29 cellular contexts compared by ENCODE assay signal in the genomic region with DNA sequence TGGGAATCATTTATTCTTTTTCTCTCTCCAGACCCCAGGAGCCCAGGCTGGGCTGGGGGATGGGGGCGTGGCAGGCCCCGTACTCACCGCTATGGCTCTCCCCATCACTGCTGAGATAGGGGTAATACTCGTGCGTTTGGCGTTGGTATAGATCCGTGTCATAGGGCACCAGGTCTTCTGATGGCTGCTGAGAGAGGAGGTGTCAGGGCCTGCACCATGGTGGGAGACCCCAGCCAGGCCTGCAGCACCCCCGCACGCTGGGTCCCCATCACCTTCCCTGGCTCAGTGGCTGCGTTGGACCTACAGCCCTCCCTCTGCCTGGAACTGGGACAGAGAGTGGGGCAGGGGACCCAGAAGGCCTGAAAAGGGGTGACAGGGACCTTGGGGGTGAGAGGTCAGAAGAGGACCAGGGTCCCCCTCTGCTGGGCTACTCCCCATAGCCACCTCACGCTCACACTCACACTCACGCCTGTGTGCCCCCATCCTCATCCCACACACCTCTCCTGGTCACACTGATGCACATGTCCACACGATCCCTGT. TPM values are rescaled to one million over a fixed set of nuclear protein-coding genes. Genes with fewer than 3 reads are reported as not detected.
DNase-seq lines count a peak whose midpoint lies in the region; TF ChIP-seq lines count a peak whose summit lies in the region.
"Had no signal": no experiment of that assay in that cellular context is flagged by ENCODE, and none has a peak within 500 bp of the region (broad histone marks: within the 10 kb centered on the region; RNA-seq: fewer than 3 reads in every experiment).

No MANE protein-coding gene starts in this region.

- peak overlapping the region; percentile 97 for H3K4me3 ChIP-seq in DOHH2 (ENCODE audit: low read length)
- no peak overlapping the region for H3K4me3 ChIP-seq in SU-DHL-6 (ENCODE audit: insufficient read depth, low read length, poor library complexity, severe bottlenecking)
- no peak overlapping the region for H3K4me3 ChIP-seq in mesenchymal stem cell (ENCODE audit: insufficient read depth in 1 of 2, low read depth in 1 of 2, low read length in 2 of 2)
- peak overlapping the region in 4 of 5 donors; percentile 52 to 63 (median 54) for H3K4me3 ChIP-seq in subcutaneous abdominal adipose tissue (ENCODE audit: low read depth in 1 of 5, low read length in 5 of 5)
- H3K4me3 ChIP-seq in uterus = no peak overlapping the region
- H3K4me3 ChIP-seq in effector memory CD4-positive, alpha-beta T cell (ENCODE audit: insufficient read depth, low read depth, low read length, poor library complexity, severe bottlenecking) = no peak overlapping the region
- H3K4me3 ChIP-seq: PC-9 had no signal

- H3K4me1 ChIP-seq in DOHH2 (ENCODE audit: control insufficient read depth, low read length) (peaks cover 46% of the 10 kb centered on the region), mesenchymal stem cell (ENCODE audit: control insufficient read depth, insufficient read depth, low read depth, low read length) (peaks cover 23% of the 10 kb centered on the region), subcutaneous abdominal adipose tissue (ENCODE audit: control insufficient read depth in 5 of 5, insufficient read depth in 5 of 5, low read length in 5 of 5) (peaks cover 0 to 30% (median 6%) of the 10 kb centered on the region in 5 donors), uterus (no peaks in the 10 kb centered on the region)
- H3K4me1 ChIP-seq in effector memory CD4-positive, alpha-beta T cell (ENCODE audit: control insufficient read depth, insufficient read depth, low read length, poor library complexity, severe bottlenecking) = no peaks in the 10 kb centered on the region

- no peaks in the 10 kb centered on the region for H3K9me3 ChIP-seq in DOHH2 (ENCODE audit: control insufficient read depth, insufficient read depth, low read length)
- H3K9me3 ChIP-seq in SU-DHL-6 (ENCODE audit: insufficient read depth, low read length) = no peaks in the 10 kb centered on the region
- no peaks in the 10 kb centered on the region for H3K9me3 ChIP-seq in mesenchymal stem cell (ENCODE audit: control insufficient read depth, low read length)
- H3K9me3 ChIP-seq in subcutaneous abdominal adipose tissue (ENCODE audit: control insufficient read depth in 5 of 5, low read length in 5 of 5) = no peaks in the 10 kb centered on the region
- no peaks in the 10 kb centered on the region for H3K9me3 ChIP-seq in uterus
- no peaks in the 10 kb centered on the region for H3K9me3 ChIP-seq in effector memory CD4-positive, alpha-beta T cell (ENCODE audit: control insufficient read depth, low read length)

- DNase-seq in mesenchymal stem cell = no peak
- DNase-seq in uterus = no peak
- DNase-seq in effector CD4-positive, alpha-beta T cell = no peak
- DNase-seq in effector memory CD4-positive, alpha-beta T cell = no peak
- DNase-seq in T-helper 2 cell = no peak
- DNase-seq: activated CD4-positive, alpha-beta T cell treated with anti-CD3 and anti-CD28 coated beads for 48 hours; activated naive CD4-positive, alpha-beta T cell treated with anti-CD3 and anti-CD28 coated beads, Interleukin-2, amount 10 ng/mL, durations not matched to agents 7 days and 5 days; activated T-cell treated with anti-CD3 and anti-CD28 coated beads, Interleukin-2, amount 50 U/mL, for 72 hours; anterior cingulate cortex; CD8-positive, alpha-beta T cell; dorsolateral prefrontal cortex; GDM1; hippocampal formation; NCI-H1092; NCI-H1930; NCI-H226; NCI-H774; SIG-M5; stimulated activated CD8-positive, alpha-beta memory T cell treated with anti-CD3 and anti-CD28 coated beads, Interleukin-4, amount 100 ng/mL, for 48 hours; T-cell had no signal

- no peak overlapping the region for H2BK120ac ChIP-seq in mesenchymal stem cell (ENCODE audit: low read depth, low read length)

- peak overlapping the region; percentile 55 for H4K91ac ChIP-seq in mesenchymal stem cell (ENCODE audit: low read length)

- H3K9ac ChIP-seq in SU-DHL-6 (ENCODE audit: low read length) (peak overlapping the region; percentile 97; the same call in 1 of the 2 replicates), mesenchymal stem cell (ENCODE audit: low read length) (no peak overlapping the region), subcutaneous abdominal adipose tissue (ENCODE audit: low read length in 5 of 5) (peak overlapping the region in 1 of 5 donors; percentile 47)

- H4K20me1 ChIP-seq in DOHH2 (ENCODE audit: control insufficient read depth, insufficient read depth, low read depth, low read length) (no peaks in the 10 kb centered on the region), SU-DHL-6 (ENCODE audit: low read depth, low read length) (no peaks in the 10 kb centered on the region)

- H3F3A ChIP-seq in DOHH2 (ENCODE audit: control insufficient read depth, insufficient read depth) (no peaks in the 10 kb centered on the region), SU-DHL-6 (ENCODE audit: insufficient read depth) (no peaks in the 10 kb centered on the region)

- no peak overlapping the region for H2AK5ac ChIP-seq in mesenchymal stem cell (ENCODE audit: low read length, severe bottlenecking)

- no peak for TF ChIP-seq CTCF in DOHH2 (IDR thresholded peaks at IDR 0.05; ENCODE audit: low read depth, low read length, poor library complexity, severe bottlenecking)
- TF ChIP-seq CTCF in SU-DHL-6 (IDR thresholded peaks at IDR 0.05; ENCODE audit: insufficient read depth, low read length, poor library complexity, severe bottlenecking) = no peak
- TF ChIP-seq CTCF in uterus (IDR thresholded peaks at IDR 0.05) = no peak

- no peak overlapping the region for H2BK5ac ChIP-seq in mesenchymal stem cell (ENCODE audit: low read depth, low read length, poor library complexity, severe bottlenecking)

- H3K9me2 ChIP-seq in DOHH2 (replicated peaks; ENCODE audit: control insufficient read depth, low read length) (no peaks in the 10 kb centered on the region), SU-DHL-6 (replicated peaks; ENCODE audit: insufficient read depth, low read length) (no peaks in the 10 kb centered on the region)

- intact Hi-C loops in uterus (cut with DNase I; ENCODE audit: low total_unique reads) = loop anchor here (10.0 kb wide), 1 partner anchor 469 kb away; a partner anchor contains a TSS

- no peak overlapping the region for H2BK15ac ChIP-seq in mesenchymal stem cell (ENCODE audit: low read depth, poor library complexity, severe bottlenecking)

- H3K79me2 ChIP-seq in DOHH2 (ENCODE audit: control insufficient read depth, low read length) (peaks cover 65% of the 10 kb centered on the region), SU-DHL-6 (ENCODE audit: insufficient read depth, low read length) (peaks cover 40% of the 10 kb centered on the region)

- H2BK12ac ChIP-seq in mesenchymal stem cell (ENCODE audit: low read length in 2 of 2) = no peak overlapping the region

- H2AFZ ChIP-seq in SU-DHL-6 (ENCODE audit: low read depth, low read length, severe bottlenecking) (no peak overlapping the region), mesenchymal stem cell (ENCODE audit: low read depth, low read length) (no peak overlapping the region)
- H2AFZ ChIP-seq: PC-9 had no signal

- peaks cover 64% of the 10 kb centered on the region for H3K36me3 ChIP-seq in DOHH2 (ENCODE audit: control insufficient read depth, low read length)
- no peaks in the 10 kb centered on the region for H3K36me3 ChIP-seq in SU-DHL-6 (ENCODE audit: low read length)
- H3K36me3 ChIP-seq in mesenchymal stem cell (ENCODE audit: control insufficient read depth in 1 of 2, insufficient read depth in 2 of 2, low read depth in 1 of 2, low read length in 2 of 2) = no peaks in the 10 kb centered on the region
- H3K36me3 ChIP-seq in subcutaneous abdominal adipose tissue (ENCODE audit: control insufficient read depth in 5 of 5, insufficient read depth in 5 of 5, low read length in 5 of 5) = no peaks in the 10 kb centered on the region
- H3K36me3 ChIP-seq in uterus = no peaks in the 10 kb centered on the region
- no peaks in the 10 kb centered on the region for H3K36me3 ChIP-seq in effector memory CD4-positive, alpha-beta T cell (ENCODE audit: control insufficient read depth, insufficient read depth, low read length)

- WGBS in mesenchymal stem cell = 86% methylated on average over 13 of the region's 13 CpGs

- H3K79me1 ChIP-seq in mesenchymal stem cell (replicated peaks; ENCODE audit: low read length, poor library complexity, severe bottlenecking) = no peaks in the 10 kb centered on the region

- H3K27me3 ChIP-seq in DOHH2 (ENCODE audit: control insufficient read depth, low read length) (no peaks in the 10 kb centered on the region), SU-DHL-6 (ENCODE audit: low read length) (no peaks in the 10 kb centered on the region), mesenchymal stem cell (ENCODE audit: control insufficient read depth in 1 of 2, insufficient read depth in 1 of 2, low read length in 2 of 2) (peaks cover 0 to 7% of the 10 kb centered on the region in 2 experiments), subcutaneous abdominal adipose tissue (ENCODE audit: control insufficient read depth in 5 of 5, insufficient read depth in 4 of 5, low read length in 5 of 5) (no peaks in the 10 kb centered on the region), uterus (no peaks in the 10 kb centered on the region)
- no peaks in the 10 kb centered on the region for H3K27me3 ChIP-seq in effector memory CD4-positive, alpha-beta T cell (replicated peaks; ENCODE audit: control insufficient read depth, insufficient read depth, low read length, poor library complexity, severe bottlenecking)
- H3K27me3 ChIP-seq: dorsolateral prefrontal cortex had no signal

- H3K4ac ChIP-seq in mesenchymal stem cell (ENCODE audit: low read depth in 1 of 2, low read length in 2 of 2) = no peak overlapping the region

- no peak overlapping the region for H4K8ac ChIP-seq in mesenchymal stem cell (ENCODE audit: low read length)

- H3K18ac ChIP-seq in mesenchymal stem cell (ENCODE audit: low read depth in 1 of 2, low read length in 2 of 2) = no peak overlapping the region

- no peak overlapping the region for H3K27ac ChIP-seq in DOHH2 (ENCODE audit: low read depth, low read length)
- H3K27ac ChIP-seq in SU-DHL-6 (ENCODE audit: low read depth, low read length) = peak overlapping the region; percentile 90
- H3K27ac ChIP-seq in mesenchymal stem cell (ENCODE audit: low read length, poor library complexity, severe bottlenecking) = no peak overlapping the region
- H3K27ac ChIP-seq in subcutaneous abdominal adipose tissue (ENCODE audit: low read depth, low read length) = no peak overlapping the region
- H3K27ac ChIP-seq in uterus = no peak overlapping the region
- H3K27ac ChIP-seq in effector memory CD4-positive, alpha-beta T cell (ENCODE audit: insufficient read depth, low read length, poor library complexity, severe bottlenecking) = no peak overlapping the region
- H3K27ac ChIP-seq: epithelial cell of prostate, PC-9 had no signal

- no peak overlapping the region for H3K23ac ChIP-seq in mesenchymal stem cell (ENCODE audit: low read length in 2 of 2)

- H3K14ac ChIP-seq in mesenchymal stem cell (ENCODE audit: low read length in 2 of 2) = no peak overlapping the region

- TF ChIP-seq POLR2A in uterus (IDR thresholded peaks at IDR 0.05) = no peak

- H3K4me2 ChIP-seq in DOHH2 (ENCODE audit: low read length) (peak overlapping the region; percentile 96), SU-DHL-6 (ENCODE audit: low read depth, low read length, poor library complexity, severe bottlenecking) (peak overlapping the region; percentile 79), mesenchymal stem cell (ENCODE audit: low read length, poor library complexity, severe bottlenecking) (no peak overlapping the region)
- H3K4me2 ChIP-seq: PC-9 had no signal

RNA-seq across cellular contexts. Expression of a gene that starts 2.7 kb away (rescaled TPM):
- not detected for polyA plus RNA-seq in mesenchymal stem cell (2013, experiment 1 of 2)
- not detected for polyA plus RNA-seq in mesenchymal stem cell (2013, experiment 2 of 2)
- 1 to 10 TPM; 4.9 to 9.7 (median 7.6) TPM for total RNA-seq in uterus
- total RNA-seq: fibroblast of villous mesenchyme, LHCN-M2, osteocyte, PC-9 had no signal

RNA-seq across cellular contexts. Expression of a gene that starts 23.1 kb away (rescaled TPM):
- polyA plus RNA-seq in mesenchymal stem cell (2013, experiment 1 of 2) = not detected
- polyA plus RNA-seq in mesenchymal stem cell (2013, experiment 2 of 2) = not detected
- total RNA-seq in uterus = under 1 TPM in 2 of 4 donors, not detected in 2; 0.09 to 0.14 TPM
- total RNA-seq: activated T-cell treated with anti-CD3 and anti-CD28 coated beads, Interleukin-2, amount 50 U/mL, for 72 hours; CD8-positive, alpha-beta T cell; fibroblast of villous mesenchyme; LHCN-M2; lower leg skin; osteocyte; PC-9; T-cell had no signal

RNA-seq across cellular contexts. Expression of a gene that starts 32.8 kb away (rescaled TPM):
- polyA plus RNA-seq in mesenchymal stem cell (2013, experiment 1 of 2) = 89.2 TPM
- polyA plus RNA-seq in mesenchymal stem cell (2013, experiment 2 of 2) = 88.7 TPM
- 10 to 100 TPM; 30.9 to 79.2 (median 64.2) TPM for total RNA-seq in uterus

RNA-seq across cellular contexts. Expression of a gene that starts 50.6 kb away (rescaled TPM):
- polyA plus RNA-seq in mesenchymal stem cell (2013, experiment 1 of 2) = 95.6 TPM
- 95.8 TPM for polyA plus RNA-seq in mesenchymal stem cell (2013, experiment 2 of 2)
- 100 to 1,000 TPM in 1 of 4 donors, 10 to 100 TPM in 3; 43.8 to 161 (median 96.2) TPM for total RNA-seq in uterus

Comparison
In these comparisons a context has a peak if more than half of its experiments do, and no peak if none do; other contexts are left out.
1. H3K4me3 ChIP-seq: peak in DOHH2 (single experiment) and subcutaneous abdominal adipose tissue (4 of 5); none in SU-DHL-6 (single experiment), mesenchymal stem cell (0 of 2), uterus (0 of 2) and effector memory CD4-positive, alpha-beta T cell (single experiment).